In genomic region chr18:12842459-12843380, GRCh38 we compare ENCODE assay signal across 14 cellular contexts. TPM values are rescaled to one million over a fixed set of nuclear protein-coding genes. Genes with fewer than 3 reads are reported as not detected.
DNase-seq lines count a peak whose midpoint lies in the region; ATAC-seq and TF ChIP-seq lines count a peak whose summit lies in the region.
"Had no signal": no experiment of that assay in that cellular context is flagged by ENCODE, and none has a peak within 500 bp of the region (broad histone marks: within the 10 kb centered on the region; RNA-seq: fewer than 3 reads in every experiment).

No MANE protein-coding gene starts in this region.

- H3K27ac ChIP-seq in spleen, result peak overlapping the region in 3 of 8 donors; percentile 9 to 93 (median 93)
- H3K27ac ChIP-seq: gastroesophageal sphincter, uterus had no signal

- H3K27me3 ChIP-seq in spleen (replicated peaks in 1 of 7), result no peaks in the 10 kb centered on the region
- H3K27me3 ChIP-seq: gastroesophageal sphincter, uterus had no signal

- H3K9me3 ChIP-seq in spleen, result no peaks in the 10 kb centered on the region
- H3K9me3 ChIP-seq: gastroesophageal sphincter, uterus had no signal

- no peaks in the 10 kb centered on the region for H3K9me3 Mint-ChIP-seq in activated naive CD4-positive, alpha-beta T cell treated with anti-CD3 and anti-CD28 coated beads, Interleukin-2, amount 50 U/mL, for 24 hours
- H3K9me3 Mint-ChIP-seq in activated naive CD4-positive, alpha-beta T cell treated with anti-CD3 and anti-CD28 coated beads for 36 hours, result no peaks in the 10 kb centered on the region
- H3K9me3 Mint-ChIP-seq in WTC11 (no peaks in the 10 kb centered on the region), type B pancreatic cell (no peaks in the 10 kb centered on the region), MCF 10A (ENCODE audit: unreplicated experiment) (no peaks in the 10 kb centered on the region)

- H3K27me3 Mint-ChIP-seq in activated naive CD4-positive, alpha-beta T cell treated with anti-CD3 and anti-CD28 coated beads, Interleukin-2, amount 50 U/mL, for 24 hours, result no peaks in the 10 kb centered on the region
- H3K27me3 Mint-ChIP-seq in activated naive CD4-positive, alpha-beta T cell treated with anti-CD3 and anti-CD28 coated beads for 36 hours (ENCODE audit: low read depth), result no peaks in the 10 kb centered on the region
- H3K27me3 Mint-ChIP-seq in WTC11 (ENCODE audit: low read depth) (no peaks in the 10 kb centered on the region), type B pancreatic cell (no peaks in the 10 kb centered on the region), MCF 10A (ENCODE audit: insufficient read depth, unreplicated experiment) (no peaks in the 10 kb centered on the region)

- H3K4me1 ChIP-seq in spleen, result peaks cover 10 to 71% (median 46%) of the 10 kb centered on the region in 6 donors
- H3K4me1 ChIP-seq: uterus had no signal

- DNase-seq in activated naive CD4-positive, alpha-beta T cell treated with anti-CD3 and anti-CD28 coated beads for 36 hours, result no peak
- DNase-seq in WTC11 (ENCODE audit: low spot score), result no peak
- DNase-seq in iris pigment epithelial cell (ENCODE audit: low read depth), result peak; percentile 64
- DNase-seq in type B pancreatic cell (ENCODE audit: extremely low spot score, unreplicated experiment), result no peak
- DNase-seq in SKM-1 (lab: John Stamatoyannopoulos, UW; ENCODE audit: unreplicated experiment), result no peak
- DNase-seq in MCF 10A (ENCODE audit: unreplicated experiment), result no peak
- no peak for DNase-seq in spleen
- DNase-seq: HCEC 1CT, mesenchymal stem cell, NCI-H2029, NCI-H510A treated with DMSO at 0.1 percent for 48 hours, uterus had no signal

- peaks cover 17% of the 10 kb centered on the region for H3K36me3 Mint-ChIP-seq in activated naive CD4-positive, alpha-beta T cell treated with anti-CD3 and anti-CD28 coated beads, Interleukin-2, amount 50 U/mL, for 24 hours
- H3K36me3 Mint-ChIP-seq in activated naive CD4-positive, alpha-beta T cell treated with anti-CD3 and anti-CD28 coated beads for 36 hours (ENCODE audit: low read depth), result peaks cover 13% of the 10 kb centered on the region
- 0 out of 2 replicates have a peak, but pooled peaks cover 2% of the 10 kb centered on the region for H3K36me3 Mint-ChIP-seq in WTC11
- H3K36me3 Mint-ChIP-seq in type B pancreatic cell, result peaks cover 10% of the 10 kb centered on the region
- H3K36me3 Mint-ChIP-seq in MCF 10A (ENCODE audit: insufficient read depth, unreplicated experiment), result peaks cover 35% of the 10 kb centered on the region

- H3K27ac Mint-ChIP-seq in activated naive CD4-positive, alpha-beta T cell treated with anti-CD3 and anti-CD28 coated beads, Interleukin-2, amount 50 U/mL, for 24 hours, result peak overlapping the region; percentile 92
- no peak overlapping the region for H3K27ac Mint-ChIP-seq in activated naive CD4-positive, alpha-beta T cell treated with anti-CD3 and anti-CD28 coated beads for 36 hours
- H3K27ac Mint-ChIP-seq in WTC11 (peak overlapping the region; percentile 43), type B pancreatic cell (peak overlapping the region; percentile 54), MCF 10A (ENCODE audit: low read depth, unreplicated experiment) (no peak overlapping the region)

- no peak for TF ChIP-seq POLR2A in spleen (IDR thresholded peaks at IDR 0.05)

- peaks cover 93% of the 10 kb centered on the region for H3K4me1 Mint-ChIP-seq in activated naive CD4-positive, alpha-beta T cell treated with anti-CD3 and anti-CD28 coated beads, Interleukin-2, amount 50 U/mL, for 24 hours
- H3K4me1 Mint-ChIP-seq in activated naive CD4-positive, alpha-beta T cell treated with anti-CD3 and anti-CD28 coated beads for 36 hours (ENCODE audit: low read depth), result peaks cover 78% of the 10 kb centered on the region
- H3K4me1 Mint-ChIP-seq in WTC11, result peaks cover 44% of the 10 kb centered on the region
- peaks cover 18% of the 10 kb centered on the region for H3K4me1 Mint-ChIP-seq in type B pancreatic cell (ENCODE audit: unreplicated experiment)
- peaks cover 43% of the 10 kb centered on the region for H3K4me1 Mint-ChIP-seq in MCF 10A (ENCODE audit: insufficient read depth, unreplicated experiment)

- 89 to 93% (median 91%) methylated on average over 17 of the region's 17 CpGs for WGBS in spleen, 5 donors

- H3K36me3 ChIP-seq in spleen, result peaks cover 0 to 8% (median 0%) of the 10 kb centered on the region in 6 donors
- H3K36me3 ChIP-seq: gastroesophageal sphincter, uterus had no signal

- no TSS peak for BruUV-seq in MCF 10A (replicated peaks; lab: Mats Ljungman, UMichigan)

- no peak for TF ChIP-seq CTCF in WTC11 (IDR thresholded peaks at IDR 0.05)
- no peak for TF ChIP-seq CTCF in type B pancreatic cell (conservative IDR thresholded peaks at IDR 0.05)
- no peak for TF ChIP-seq CTCF in MCF 10A (IDR thresholded peaks at IDR 0.05; ENCODE audit: unreplicated experiment)
- TF ChIP-seq CTCF in spleen (IDR thresholded peaks at IDR 0.05 in 8 of 11, conservative IDR thresholded peaks at IDR 0.05 in 3 of 11), result no peak

- intact Hi-C loops in activated naive CD4-positive, alpha-beta T cell treated with anti-CD3 and anti-CD28 coated beads for 36 hours (cut with micrococcal nuclease), result no loop called here
- intact Hi-C loops in MCF 10A (cut with micrococcal nuclease) (no loop called here), spleen (cut with DNase I; ENCODE audit: low total_unique reads) (no loop called here)

- no peak for ATAC-seq in WTC11
- ATAC-seq: gastroesophageal sphincter had no signal

- no peak overlapping the region for H3K4me3 Mint-ChIP-seq in activated naive CD4-positive, alpha-beta T cell treated with anti-CD3 and anti-CD28 coated beads, Interleukin-2, amount 50 U/mL, for 24 hours
- H3K4me3 Mint-ChIP-seq in activated naive CD4-positive, alpha-beta T cell treated with anti-CD3 and anti-CD28 coated beads for 36 hours, result no peak overlapping the region
- H3K4me3 Mint-ChIP-seq in WTC11 (no peak overlapping the region; the same call in 1 of the 2 replicates), type B pancreatic cell (no peak overlapping the region), MCF 10A (ENCODE audit: unreplicated experiment) (no peak overlapping the region)

- POLR2A ChIA-PET in WTC11 (lab: Charles Lee) (no interaction called here), MCF 10A (lab: Yijun Ruan, JAX) (no interaction called here)

- CTCF ChIA-PET in activated naive CD4-positive, alpha-beta T cell treated with anti-CD3 and anti-CD28 coated beads for 36 hours (lab: Charles Lee), result no interaction called here
- CTCF ChIA-PET in WTC11 (lab: Charles Lee), result interaction anchor here (1.2 kb wide), 1 partner anchor 92 kb away, joined by 5 read pairs; no protein-coding TSS in a partner anchor
- CTCF ChIA-PET in MCF 10A (lab: Yijun Ruan, JAX), result interaction anchor here (1.1 kb wide), 1 partner anchor 10 kb away, joined by 4 read pairs; no protein-coding TSS in a partner anchor

- H3K4me3 ChIP-seq in spleen, result no peak overlapping the region
- H3K4me3 ChIP-seq: gastroesophageal sphincter, uterus had no signal

TF ChIP-seq in WTC11, 78 proteins besides CTCF, POLR2A, EP300 and RAD21 (continues in another document):
- TF ChIP-seq ZNF671 (CRISPR knock-in tag; IDR thresholded peaks at IDR 0.05), result no peak
- no peak for TF ChIP-seq SMAD3 (CRISPR knock-in tag; IDR thresholded peaks at IDR 0.05; ENCODE audit: borderline replicate concordance)
- no peak for TF ChIP-seq PRDM15 (CRISPR knock-in tag; IDR thresholded peaks at IDR 0.05)
- no peak for TF ChIP-seq CBFB (CRISPR knock-in tag; IDR thresholded peaks at IDR 0.05; ENCODE audit: low read depth)
- no peak for TF ChIP-seq TEAD1 (CRISPR knock-in tag; IDR thresholded peaks at IDR 0.05)
- no peak for TF ChIP-seq NR1H2 (CRISPR knock-in tag; IDR thresholded peaks at IDR 0.05)
- no peak for TF ChIP-seq TP53 (CRISPR knock-in tag; IDR thresholded peaks at IDR 0.05)
- no peak for TF ChIP-seq MYBL2 (CRISPR knock-in tag; IDR thresholded peaks at IDR 0.05)
- no peak for TF ChIP-seq NFYB (CRISPR knock-in tag; conservative IDR thresholded peaks at IDR 0.05; ENCODE audit: low read depth)
- no peak for TF ChIP-seq ZNF121 (CRISPR knock-in tag; IDR thresholded peaks at IDR 0.05)
- no peak for TF ChIP-seq E2F5 (CRISPR knock-in tag; IDR thresholded peaks at IDR 0.05)

RNA-seq across cellular contexts. Expression of gene PTPN2, which starts 41.3 kb away (rescaled TPM):
- 10 to 100 TPM; 68.5 to 71.8 TPM for total RNA-seq in activated naive CD4-positive, alpha-beta T cell treated with anti-CD3 and anti-CD28 coated beads for 36 hours
- total RNA-seq in WTC11 (2021) (37.7 to 45.3 TPM (median 43.3 TPM) in 3 replicates), type B pancreatic cell (ENCODE audit: low replicate concordance) (31.4 and 32.7 TPM in 2 replicates), MCF 10A (2022) (60.0 and 75.2 TPM in 2 replicates), spleen (10 to 100 TPM; 55.0 to 92.1 (median 72.7) TPM)
- 10 to 100 TPM; 47.9 to 67.1 (median 54.5) TPM for polyA plus RNA-seq in spleen

Comparison
In these comparisons a context has a peak if more than half of its experiments do, and no peak if none do; other contexts are left out.
1. H3K27ac Mint-ChIP-seq: peak in activated naive CD4-positive, alpha-beta T cell treated with anti-CD3 and anti-CD28 coated beads, Interleukin-2, amount 50 U/mL, for 24 hours (single experiment), WTC11 (single experiment) and type B pancreatic cell (single experiment); none in activated naive CD4-positive, alpha-beta T cell treated with anti-CD3 and anti-CD28 coated beads for 36 hours (single experiment) and MCF 10A (single experiment).